Comparison of ENCODE assay signal across 10 cellular contexts in the genomic region with DNA sequence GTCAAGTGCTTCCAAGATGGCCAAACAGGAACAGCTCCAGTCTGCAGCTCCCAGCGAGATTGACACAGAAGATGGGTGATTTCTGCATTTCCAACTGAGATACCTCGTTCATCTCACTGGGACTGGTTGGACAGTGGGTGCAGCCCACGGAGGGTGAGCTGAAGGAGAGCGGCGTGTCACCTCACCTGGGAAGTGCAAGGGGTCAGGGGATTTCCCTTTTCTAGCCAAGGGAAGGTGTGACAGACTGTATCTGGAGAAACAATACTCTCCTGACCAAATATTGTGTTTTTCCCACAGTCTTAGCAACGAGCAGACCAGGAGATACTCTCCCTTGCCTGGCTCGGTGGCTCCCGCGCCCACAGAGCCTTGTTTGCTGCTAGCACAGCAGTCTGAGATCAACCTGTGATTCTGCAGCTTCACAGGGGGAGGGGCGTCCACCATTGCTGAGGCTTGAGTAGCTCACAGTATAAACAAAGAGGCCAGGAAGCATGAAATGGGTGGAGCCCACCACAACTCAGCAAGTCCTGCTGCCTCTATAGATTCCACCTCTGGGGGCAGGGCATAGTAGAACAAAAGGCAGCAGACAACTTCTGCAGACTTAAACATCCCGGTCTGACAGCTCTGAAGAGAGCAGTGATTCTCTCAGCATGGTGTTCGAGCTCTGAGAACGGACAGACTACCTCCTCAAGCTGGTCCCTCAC.
DNase-seq lines count a peak whose midpoint lies in the region; FAIRE-seq and TF ChIP-seq lines count a peak whose summit lies in the region.
"Had no signal": no experiment of that assay in that cellular context is flagged by ENCODE, and none has a peak within 500 bp of the region (broad histone marks: within the 10 kb centered on the region; RNA-seq: fewer than 3 reads in every experiment).

No MANE protein-coding gene starts in this region.

- FAIRE-seq in astrocyte (lab: Jason Lieb, UNC) (no peak), HTR-8/SVneo (lab: Jason Lieb, UNC) (no peak)

- H3K4me3 Mint-ChIP-seq in astrocyte (ENCODE audit: unreplicated experiment), result no peak overlapping the region

- H2AFZ ChIP-seq in astrocyte (ENCODE audit: low read depth, low read length), result no peak overlapping the region

- no peaks in the 10 kb centered on the region for H3K9me3 Mint-ChIP-seq in astrocyte (ENCODE audit: unreplicated experiment)

- H3K4me1 Mint-ChIP-seq in astrocyte (ENCODE audit: low read depth, unreplicated experiment), result peaks cover 24% of the 10 kb centered on the region

- no peak for TF ChIP-seq POLR2A in erythroblast (IDR thresholded peaks at IDR 0.05; ENCODE audit: low read length)

- H3K79me2 ChIP-seq in astrocyte (ENCODE audit: insufficient read depth, low read length), result no peaks in the 10 kb centered on the region

- H3K27ac Mint-ChIP-seq in astrocyte (ENCODE audit: unreplicated experiment), result peak overlapping the region; percentile 81

- no peaks in the 10 kb centered on the region for H3K9me3 ChIP-seq in WERI-Rb-1 (ENCODE audit: severe bottlenecking)
- no peaks in the 10 kb centered on the region for H3K9me3 ChIP-seq in astrocyte (ENCODE audit: insufficient read depth, low read depth, low read length)

- no peak overlapping the region for H3K9ac ChIP-seq in astrocyte (ENCODE audit: low read length)

- no peak for TF ChIP-seq CTCF in WERI-Rb-1 (IDR thresholded peaks at IDR 0.05; ENCODE audit: low read depth, low read length)
- TF ChIP-seq CTCF in astrocyte (IDR thresholded peaks at IDR 0.05; ENCODE audit: insufficient read depth, low read depth, low read length), result no peak

- no peaks in the 10 kb centered on the region for H3K27me3 ChIP-seq in H7 (ENCODE audit: control insufficient read depth, insufficient read depth, low read length)
- no peaks in the 10 kb centered on the region for H3K27me3 ChIP-seq in WERI-Rb-1 (ENCODE audit: insufficient read depth, low read depth, severe bottlenecking)
- no peaks in the 10 kb centered on the region for H3K27me3 ChIP-seq in astrocyte (ENCODE audit: insufficient read depth, low read length)
- H3K27me3 ChIP-seq: left lung had no signal

- no peaks in the 10 kb centered on the region for H3K27me3 Mint-ChIP-seq in astrocyte (ENCODE audit: low read depth, unreplicated experiment)

- no peaks in the 10 kb centered on the region for H3K36me3 Mint-ChIP-seq in astrocyte (ENCODE audit: low read depth, unreplicated experiment)

- H3K36me3 ChIP-seq in H7 (replicated peaks; ENCODE audit: control insufficient read depth, insufficient read depth, low read length) (no peaks in the 10 kb centered on the region), WERI-Rb-1 (no peaks in the 10 kb centered on the region), astrocyte (ENCODE audit: insufficient read depth, low read length) (no peaks in the 10 kb centered on the region)
- H3K36me3 ChIP-seq: left lung had no signal

- DNase-seq in H7, result peak; percentile 2
- DNase-seq in WERI-Rb-1, result peak; percentile 16
- no peak for DNase-seq in astrocyte (ENCODE audit: low read depth)
- DNase-seq in stimulated activated CD4-positive, alpha-beta T cell treated with anti-CD3 and anti-CD28 coated beads, Interleukin-2, amount 100 ng/mL, for 4 hours (ENCODE audit: low read depth), result peak; percentile 16
- DNase-seq in NOMO-1 treated with DMSO at 0.1 percent for 48 hours (lab: John Stamatoyannopoulos, UW; ENCODE audit: unreplicated experiment), result no peak
- DNase-seq in erythroblast (lab: John Stamatoyannopoulos, UW), result no peak
- DNase-seq in HTR-8/SVneo (ENCODE audit: insufficient read length, low spot score), result no peak
- DNase-seq in AG20443 (ENCODE audit: low spot score), result no peak
- DNase-seq: IMR-90, left lung had no signal

- H3K27ac ChIP-seq in WERI-Rb-1 (no peak overlapping the region), astrocyte (ENCODE audit: low read depth, low read length) (no peak overlapping the region)
- H3K27ac ChIP-seq: left lung had no signal

- H3K4me3 ChIP-seq in H7 (ENCODE audit: insufficient read depth, low read depth, low read length) (no peak overlapping the region), WERI-Rb-1 (ENCODE audit: low read depth, low read length) (no peak overlapping the region), astrocyte (ENCODE audit: insufficient read depth, low read depth, low read length) (no peak overlapping the region)
- H3K4me3 ChIP-seq: left lung had no signal

- no peaks in the 10 kb centered on the region for H4K20me1 ChIP-seq in astrocyte (ENCODE audit: insufficient read depth, low read length)

- no peak overlapping the region for H3K4me2 ChIP-seq in astrocyte (ENCODE audit: low read length)

- no peaks in the 10 kb centered on the region for H3K4me1 ChIP-seq in astrocyte (ENCODE audit: insufficient read depth, low read length)
- H3K4me1 ChIP-seq: left lung had no signal

Comparison
In these comparisons a context has a peak if more than half of its experiments do, and no peak if none do; other contexts are left out.
1. DNase-seq: peak in H7 (single experiment), WERI-Rb-1 (single experiment) and stimulated activated CD4-positive, alpha-beta T cell treated with anti-CD3 and anti-CD28 coated beads, Interleukin-2, amount 100 ng/mL, for 4 hours (single experiment); none in astrocyte (single experiment), NOMO-1 treated with DMSO at 0.1 percent for 48 hours (single experiment), erythroblast (0 of 2), HTR-8/SVneo (single experiment) and AG20443 (single experiment).